ENCODE assay signal across 17 cellular contexts in genomic region chr6:124858564-124858963, GRCh38.
DNase-seq lines count a peak whose midpoint lies in the region; ATAC-seq and TF ChIP-seq lines count a peak whose summit lies in the region.
"Had no signal": no experiment of that assay in that cellular context is flagged by ENCODE, and none has a peak within 500 bp of the region (broad histone marks: within the 10 kb centered on the region; RNA-seq: fewer than 3 reads in every experiment).

No MANE protein-coding gene starts in this region.

- TF ChIP-seq CTCF in neural progenitor cell (IDR thresholded peaks at IDR 0.05), result no peak

- no peak overlapping the region for H3K4me3 Mint-ChIP-seq in neural progenitor cell
- H3K4me3 Mint-ChIP-seq in activated naive CD4-positive, alpha-beta T cell treated with anti-CD3 and anti-CD28 coated beads for 36 hours, result no peak overlapping the region
- H3K4me3 Mint-ChIP-seq: CD14-positive monocyte; CD8-positive, alpha-beta T cell; HFFc6 had no signal

- H3K36me3 Mint-ChIP-seq in neural progenitor cell, result no peaks in the 10 kb centered on the region
- H3K36me3 Mint-ChIP-seq in activated naive CD4-positive, alpha-beta T cell treated with anti-CD3 and anti-CD28 coated beads for 36 hours (ENCODE audit: low read depth), result no peaks in the 10 kb centered on the region
- H3K36me3 Mint-ChIP-seq: CD14-positive monocyte; CD8-positive, alpha-beta T cell; IgD-negative memory B cell had no signal

- no peaks in the 10 kb centered on the region for H4K20me1 ChIP-seq in neural progenitor cell (ENCODE audit: low read depth)

- H3K36me3 ChIP-seq in HAP-1 (replicated peaks) (no peaks in the 10 kb centered on the region), neural progenitor cell (no peaks in the 10 kb centered on the region)

- no peaks in the 10 kb centered on the region for H3K4me1 Mint-ChIP-seq in neural progenitor cell
- H3K4me1 Mint-ChIP-seq in activated naive CD4-positive, alpha-beta T cell treated with anti-CD3 and anti-CD28 coated beads for 36 hours (ENCODE audit: low read depth), result no peaks in the 10 kb centered on the region
- H3K4me1 Mint-ChIP-seq: CD14-positive monocyte, IgD-negative memory B cell had no signal

- H3K9me3 ChIP-seq in HAP-1, result no peaks in the 10 kb centered on the region
- H3K9me3 ChIP-seq in neural progenitor cell (ENCODE audit: low read depth), result no peaks in the 10 kb centered on the region
- H3K9me3 ChIP-seq: A549 had no signal

- DNase-seq in HAP-1 (ENCODE audit: low spot score in 2 of 2) (peak; percentile 33 to 95), amniotic epithelial cell (ENCODE audit: low read depth) (peak; percentile 41), neural progenitor cell (ENCODE audit: low spot score) (no peak), midbrain (lab: John Stamatoyannopoulos, UW) (no peak)
- no peak for DNase-seq in activated naive CD4-positive, alpha-beta T cell treated with anti-CD3 and anti-CD28 coated beads for 36 hours
- DNase-seq: CD8-positive, alpha-beta T cell; COR-L47; DND-41; GDM1; HCEC 1CT; HFFc6; KG1 had no signal

- peaks cover 3% of the 10 kb centered on the region for H3K9me3 Mint-ChIP-seq in neural progenitor cell
- H3K9me3 Mint-ChIP-seq in activated naive CD4-positive, alpha-beta T cell treated with anti-CD3 and anti-CD28 coated beads for 36 hours, result no peaks in the 10 kb centered on the region
- H3K9me3 Mint-ChIP-seq: CD8-positive, alpha-beta T cell; HFFc6; IgD-negative memory B cell had no signal

- peaks cover 9% of the 10 kb centered on the region for H3K4me1 ChIP-seq in HAP-1
- no peaks in the 10 kb centered on the region for H3K4me1 ChIP-seq in neural progenitor cell
- H3K4me1 ChIP-seq: A549 had no signal

- H3K9ac ChIP-seq in neural progenitor cell, result no peak overlapping the region

- no peaks in the 10 kb centered on the region for H3F3A ChIP-seq in neural progenitor cell (ENCODE audit: low read depth)

- ATAC-seq in GM21786 (IDR thresholded peaks at IDR 0.05; ENCODE audit: unreplicated experiment), result no peak
- ATAC-seq in HG03432 (IDR thresholded peaks at IDR 0.05; ENCODE audit: unreplicated experiment), result no peak
- ATAC-seq: A549; CD8-positive, alpha-beta T cell had no signal

- CTCF ChIA-PET in activated naive CD4-positive, alpha-beta T cell treated with anti-CD3 and anti-CD28 coated beads for 36 hours (lab: Charles Lee), result no interaction called here

- no peak overlapping the region for H3K4me2 ChIP-seq in neural progenitor cell
- H3K4me2 ChIP-seq: A549 had no signal

- H3K27me3 ChIP-seq in HAP-1 (ENCODE audit: low read depth) (peaks cover 19% of the 10 kb centered on the region), neural progenitor cell (no peaks in the 10 kb centered on the region)

- H2AFZ ChIP-seq in neural progenitor cell (replicated peaks), result peak overlapping the region; percentile 26

- no peak overlapping the region for H3K27ac ChIP-seq in neural progenitor cell
- H3K27ac ChIP-seq: A549 had no signal

- H3K27me3 Mint-ChIP-seq in neural progenitor cell (ENCODE audit: insufficient read depth, low read depth), result no peaks in the 10 kb centered on the region
- peaks cover 6% of the 10 kb centered on the region for H3K27me3 Mint-ChIP-seq in activated naive CD4-positive, alpha-beta T cell treated with anti-CD3 and anti-CD28 coated beads for 36 hours (ENCODE audit: low read depth)
- H3K27me3 Mint-ChIP-seq: IgD-negative memory B cell had no signal

- in situ Hi-C loops in HAP-1 (cut with MboI; ENCODE audit: low sequenced_read_pairs), result no loop called here

- H3K4me3 ChIP-seq in HAP-1, result no peak overlapping the region
- no peak overlapping the region for H3K4me3 ChIP-seq in neural progenitor cell
- H3K4me3 ChIP-seq: A549 had no signal

- no peaks in the 10 kb centered on the region for H3K79me2 ChIP-seq in neural progenitor cell (ENCODE audit: low read depth)

- intact Hi-C loops in activated naive CD4-positive, alpha-beta T cell treated with anti-CD3 and anti-CD28 coated beads for 36 hours (cut with micrococcal nuclease), result no loop called here

- no peak overlapping the region for H3K27ac Mint-ChIP-seq in neural progenitor cell
- H3K27ac Mint-ChIP-seq in activated naive CD4-positive, alpha-beta T cell treated with anti-CD3 and anti-CD28 coated beads for 36 hours, result no peak overlapping the region
- H3K27ac Mint-ChIP-seq: CD14-positive monocyte; CD8-positive, alpha-beta T cell; HFFc6; IgD-negative memory B cell had no signal

Comparison
In these comparisons a context has a peak if more than half of its experiments do, and no peak if none do; other contexts are left out.
1. DNase-seq: peak in HAP-1 (2 of 2) and amniotic epithelial cell (single experiment); none in neural progenitor cell (single experiment), activated naive CD4-positive, alpha-beta T cell treated with anti-CD3 and anti-CD28 coated beads for 36 hours (single experiment) and midbrain (single experiment).